Comparison of ENCODE assay signal across 14 cellular contexts in the genomic region with DNA sequence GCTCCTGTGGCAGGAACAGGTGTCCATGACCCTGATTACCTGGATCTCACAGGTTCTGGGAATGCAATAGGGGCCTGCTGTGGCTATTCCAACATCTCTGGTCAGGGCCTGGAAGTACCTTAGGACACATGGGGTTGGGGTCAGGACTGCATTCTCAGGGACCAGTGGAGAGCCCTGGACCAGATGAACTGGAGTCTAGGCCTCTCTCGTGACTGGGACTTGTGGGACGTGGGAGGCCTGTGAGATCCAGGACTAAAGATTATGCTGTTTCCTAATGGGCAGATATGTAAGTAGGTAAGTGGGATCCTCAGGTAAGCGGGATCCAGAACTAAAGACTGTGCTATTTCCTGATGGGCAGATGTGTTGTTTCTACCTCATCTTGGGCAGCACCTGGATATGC. TPM values are rescaled to one million over a fixed set of nuclear protein-coding genes. Genes with fewer than 3 reads are reported as not detected.
"Had no signal": no experiment of that assay in that cellular context is flagged by ENCODE, and none has a peak within 500 bp of the region (broad histone marks: within the 10 kb centered on the region; RNA-seq: fewer than 3 reads in every experiment).

No MANE protein-coding gene starts in this region.

- ATAC-seq: activated CD4-positive, alpha-beta T cell treated with anti-CD3 and anti-CD28 coated beads for 36 hours; stimulated activated naive CD8-positive, alpha-beta T cell treated with anti-CD3 and anti-CD28 coated beads, Interleukin-15, Interleukin-2, amounts not matched to agents 100 U/mL and 50 U/mL, for 24 hours had no signal

- H3K27ac ChIP-seq: neural progenitor cell, VCaP had no signal

- H3K9me3 Mint-ChIP-seq: activated naive CD4-positive, alpha-beta T cell treated with anti-CD3 and anti-CD28 coated beads for 36 hours; activated T-helper 1 cell treated with anti-CD3 and anti-CD28 coated beads, Interleukin-12 subunit alpha, Interleukin-12 subunit beta, Interleukin-2, Interleukin-4 antibody, amounts not matched to agents 30 ng/mL and 10 ng/mL and 1 ng/mL, durations not matched to agents 14 hours and 24 hours and 36 hours; central memory CD8-positive, alpha-beta T cell; endodermal cell; neural progenitor cell had no signal

- H3K36me3 ChIP-seq: neural progenitor cell had no signal

- H3K36me3 Mint-ChIP-seq: neural progenitor cell had no signal

- H3K9me3 ChIP-seq: spleen, testis had no signal

- H3K4me3 ChIP-seq: neural progenitor cell, spleen, testis had no signal

- H3K27me3 ChIP-seq: testis had no signal

- DNase-seq: activated CD4-positive, alpha-beta T cell treated with anti-CD3 and anti-CD28 coated beads for 36 hours; activated naive CD4-positive, alpha-beta T cell treated with anti-CD3 and anti-CD28 coated beads for 36 hours; dermis blood vessel endothelial cell; endodermal cell; erythroblast; mesendoderm; stimulated activated CD4-positive, alpha-beta T cell treated with anti-CD3 and anti-CD28 coated beads, Interleukin-2, amount 100 ng/mL, for 24 hours; stimulated activated naive CD8-positive, alpha-beta T cell treated with anti-CD3 and anti-CD28 coated beads, Interleukin-15, Interleukin-2, amounts not matched to agents 100 U/mL and 50 U/mL, for 24 hours; testis had no signal

- H3K27me3 Mint-ChIP-seq: central memory CD8-positive, alpha-beta T cell had no signal

- H3K4me3 Mint-ChIP-seq: activated CD4-positive, alpha-beta T cell treated with anti-CD3 and anti-CD28 coated beads for 36 hours; activated naive CD4-positive, alpha-beta T cell treated with anti-CD3 and anti-CD28 coated beads for 36 hours; activated T-helper 1 cell treated with anti-CD3 and anti-CD28 coated beads, Interleukin-12 subunit alpha, Interleukin-12 subunit beta, Interleukin-2, Interleukin-4 antibody, amounts not matched to agents 30 ng/mL and 10 ng/mL and 1 ng/mL, durations not matched to agents 14 hours and 24 hours and 36 hours; central memory CD8-positive, alpha-beta T cell; endodermal cell; neural progenitor cell had no signal

- H3K27ac Mint-ChIP-seq: activated CD4-positive, alpha-beta T cell treated with anti-CD3 and anti-CD28 coated beads for 36 hours; activated naive CD4-positive, alpha-beta T cell treated with anti-CD3 and anti-CD28 coated beads for 36 hours; activated T-helper 1 cell treated with anti-CD3 and anti-CD28 coated beads, Interleukin-12 subunit alpha, Interleukin-12 subunit beta, Interleukin-2, Interleukin-4 antibody, amounts not matched to agents 30 ng/mL and 10 ng/mL and 1 ng/mL, durations not matched to agents 14 hours and 24 hours and 36 hours; endodermal cell; neural progenitor cell had no signal

RNA-seq across cellular contexts. Expression of a gene that starts 16.2 kb away (rescaled TPM):
- total RNA-seq: dermis blood vessel endothelial cell, endodermal cell had no signal

RNA-seq across cellular contexts. Expression of a gene that starts 18.3 kb away (rescaled TPM):
- total RNA-seq: activated naive CD4-positive, alpha-beta T cell treated with anti-CD3 and anti-CD28 coated beads for 36 hours; activated T-helper 1 cell treated with anti-CD3 and anti-CD28 coated beads, Interleukin-12 subunit alpha, Interleukin-12 subunit beta, Interleukin-2, Interleukin-4 antibody, amounts not matched to agents 30 ng/mL and 10 ng/mL and 1 ng/mL, durations not matched to agents 14 hours and 24 hours and 36 hours had no signal
